In genomic region chr10:79069325-79070090, GRCh38 we compare ENCODE assay signal across 8 cellular contexts. TPM values are rescaled to one million over a fixed set of nuclear protein-coding genes. Genes with fewer than 3 reads are reported as not detected.
DNase-seq lines count a peak whose midpoint lies in the region; ATAC-seq lines count a peak whose summit lies in the region.

No MANE protein-coding gene starts in this region.

- peak overlapping the region; percentile 30; the same call in 1 of the 2 replicates for H3K27ac ChIP-seq in SJCRH30

- ATAC-seq in HG03025 (IDR thresholded peaks at IDR 0.05; ENCODE audit: low FRiP score, unreplicated experiment), result peak; percentile 19

- H3K36me3 ChIP-seq in SJCRH30 (no peaks in the 10 kb centered on the region), skeletal muscle satellite cell (ENCODE audit: insufficient read depth, low read length) (no peaks in the 10 kb centered on the region)

- H3K4me2 ChIP-seq in skeletal muscle satellite cell (ENCODE audit: low read length), result peak overlapping the region; percentile 98

- H3K9ac ChIP-seq in skeletal muscle satellite cell (ENCODE audit: low read depth, low read length), result peak overlapping the region; percentile 91

- H3K4me1 ChIP-seq in SJCRH30, result peaks cover 30% of the 10 kb centered on the region
- peaks cover 43% of the 10 kb centered on the region for H3K4me1 ChIP-seq in skeletal muscle satellite cell (ENCODE audit: control insufficient read depth, insufficient read depth, low read length)

- H3K9me3 ChIP-seq in SJCRH30 (replicated peaks), result no peaks in the 10 kb centered on the region
- no peaks in the 10 kb centered on the region for H3K9me3 ChIP-seq in skeletal muscle satellite cell (replicated peaks; ENCODE audit: low read length)

- H3K27me3 ChIP-seq in SJCRH30, result no peaks in the 10 kb centered on the region
- H3K27me3 ChIP-seq in skeletal muscle satellite cell (ENCODE audit: control insufficient read depth, insufficient read depth, low read length), result no peaks in the 10 kb centered on the region

- H3K4me3 ChIP-seq in SJCRH30 (peak overlapping the region; percentile 89), iPS-11a (ENCODE audit: low read depth, low read length) (peak overlapping the region; percentile 85), skeletal muscle satellite cell (ENCODE audit: low read length) (peak overlapping the region; percentile 96)

- DNase-seq in NCI-H345 (lab: John Stamatoyannopoulos, UW) (peak; percentile 29), NCI-H345 treated with DMSO at 0.1 percent for 48 hours (lab: John Stamatoyannopoulos, UW; ENCODE audit: unreplicated experiment) (no peak), SJCRH30 (peak; percentile 46 to 59), astrocyte of the hippocampus (ENCODE audit: low read depth, low spot score) (peak; percentile 75), NCI-H2029 (lab: John Stamatoyannopoulos, UW) (no peak)

RNA-seq across cellular contexts. Expression of gene ZMIZ1, which starts 0.7 kb away (rescaled TPM):
- 11.5 and 13.6 TPM in 2 replicates for total RNA-seq in SJCRH30 (2014; rRNA removed; shearing (Covaris generic))
- total RNA-seq in skeletal muscle satellite cell (2012; rRNA removed), result 19.0 and 20.1 TPM in 2 replicates

Comparison
In these comparisons a context has a peak if more than half of its experiments do, and no peak if none do; other contexts are left out.
1. DNase-seq: peak in NCI-H345 (single experiment), SJCRH30 (2 of 2) and astrocyte of the hippocampus (single experiment); none in NCI-H345 treated with DMSO at 0.1 percent for 48 hours (single experiment) and NCI-H2029 (single experiment).
2. Peak in every context shown above with its lines, with median percentiles within 50 percentile points of each other: H3K4me3 ChIP-seq.